ENCODE assay signal across 1 cellular context in genomic region chr19:46447824-46448223, GRCh38.
TF ChIP-seq lines count a peak whose summit lies in the region.

No MANE protein-coding gene starts in this region.

TF ChIP-seq in IMR-90, 13 proteins besides CTCF, POLR2A, EP300 and RAD21:
- TF ChIP-seq FOS (IDR thresholded peaks at IDR 0.05; ENCODE audit: low read depth, low read length) (no peak), MAFK (IDR thresholded peaks at IDR 0.05; ENCODE audit: low read depth, low read length) (no peak), MXI1 (IDR thresholded peaks at IDR 0.05; ENCODE audit: borderline replicate concordance, low read depth, low read length) (no peak), NFE2L2 (IDR thresholded peaks at IDR 0.05; ENCODE audit: low read depth, low read length) (no peak), MAZ (IDR thresholded peaks at IDR 0.05; ENCODE audit: borderline replicate concordance, low read depth, low read length) (no peak), RFX5 (IDR thresholded peaks at IDR 0.05; ENCODE audit: low read depth, low read length) (no peak), CHD1 (IDR thresholded peaks at IDR 0.05; ENCODE audit: low read depth, low read length) (no peak), BHLHE40 (IDR thresholded peaks at IDR 0.05; ENCODE audit: low read depth, low read length) (no peak), USF2 (IDR thresholded peaks at IDR 0.05; ENCODE audit: low read depth, low read length) (no peak), RCOR1 (IDR thresholded peaks at IDR 0.05; ENCODE audit: insufficient replicate concordance, low read length) (no peak)
TF ChIP-seq in IMR-90: peak in this region for 0.
